8 cellular contexts compared by ENCODE assay signal in genomic region chr1:244599937-244600350, GRCh38. TPM values are rescaled to one million over a fixed set of nuclear protein-coding genes. Genes with fewer than 3 reads are reported as not detected.
DNase-seq lines count a peak whose midpoint lies in the region; ATAC-seq and TF ChIP-seq lines count a peak whose summit lies in the region.

No MANE protein-coding gene starts in this region.

- ATAC-seq in GM21528 (IDR thresholded peaks at IDR 0.05; ENCODE audit: low FRiP score, unreplicated experiment): peak; percentile 69
- ATAC-seq in activated T-cell treated with anti-CD3 and anti-CD28 coated beads, Interleukin-2, amount 50 U/mL, for 4 hours: peak; percentile 98
- peak; percentile 95 for ATAC-seq in stimulated activated naive CD8-positive, alpha-beta T cell treated with anti-CD3 and anti-CD28 coated beads, Interleukin-15, Interleukin-2, amounts not matched to agents 100 U/mL and 50 U/mL, for 24 hours

- H3K4me3 Mint-ChIP-seq in activated T-cell treated with anti-CD3 and anti-CD28 coated beads, Interleukin-2, amount 50 U/mL, for 4 hours: peak overlapping the region; percentile 70
- H3K4me3 Mint-ChIP-seq in progenitor cell of endocrine pancreas (ENCODE audit: low read depth): no peak overlapping the region

- H3K4me1 Mint-ChIP-seq in activated T-cell treated with anti-CD3 and anti-CD28 coated beads, Interleukin-2, amount 50 U/mL, for 4 hours (ENCODE audit: low read depth): peaks cover 19% of the 10 kb centered on the region
- peaks cover 3% of the 10 kb centered on the region for H3K4me1 Mint-ChIP-seq in progenitor cell of endocrine pancreas (ENCODE audit: low read depth)

- no peaks in the 10 kb centered on the region for H3K36me3 Mint-ChIP-seq in activated T-cell treated with anti-CD3 and anti-CD28 coated beads, Interleukin-2, amount 50 U/mL, for 4 hours (ENCODE audit: insufficient read depth)
- H3K36me3 Mint-ChIP-seq in progenitor cell of endocrine pancreas (ENCODE audit: insufficient read depth): no peaks in the 10 kb centered on the region

- DNase-seq in DMS53 treated with DMSO at 0.1 percent for 48 hours (lab: John Stamatoyannopoulos, UW; ENCODE audit: unreplicated experiment): peak; percentile 27
- DNase-seq in LHCN-M2 (ENCODE audit: low read depth): peak; percentile 90
- DNase-seq in activated T-cell treated with anti-CD3 and anti-CD28 coated beads, Interleukin-2, amount 50 U/mL, for 4 hours: peak; percentile 9
- DNase-seq in inferior parietal cortex (ENCODE audit: extremely low spot score): peak; percentile 8
- peak; percentile 20 for DNase-seq in stimulated activated naive CD8-positive, alpha-beta T cell treated with anti-CD3 and anti-CD28 coated beads, Interleukin-15, Interleukin-2, amounts not matched to agents 100 U/mL and 50 U/mL, for 24 hours
- no peak for DNase-seq in progenitor cell of endocrine pancreas (ENCODE audit: low spot score, unreplicated experiment)
- no peak for DNase-seq in SHP77 (lab: John Stamatoyannopoulos, UW)

- no peaks in the 10 kb centered on the region for H3K9me3 Mint-ChIP-seq in activated T-cell treated with anti-CD3 and anti-CD28 coated beads, Interleukin-2, amount 50 U/mL, for 4 hours
- H3K9me3 Mint-ChIP-seq in progenitor cell of endocrine pancreas (ENCODE audit: low read depth): peaks cover 4% of the 10 kb centered on the region

- H3K27me3 Mint-ChIP-seq in activated T-cell treated with anti-CD3 and anti-CD28 coated beads, Interleukin-2, amount 50 U/mL, for 4 hours (ENCODE audit: low read depth): peaks cover 2% of the 10 kb centered on the region
- peaks cover 7% of the 10 kb centered on the region for H3K27me3 Mint-ChIP-seq in progenitor cell of endocrine pancreas

- no peak for TF ChIP-seq CTCF in progenitor cell of endocrine pancreas (IDR thresholded peaks at IDR 0.05; ENCODE audit: unreplicated experiment)

- H3K27ac Mint-ChIP-seq in progenitor cell of endocrine pancreas: no peak overlapping the region

RNA-seq across cellular contexts. Expression of gene DESI2, which starts 53.0 kb away (rescaled TPM):
- total RNA-seq in LHCN-M2 (2014; rRNA removed): 61.0 and 61.4 TPM in 2 replicates
- polyA plus RNA-seq in LHCN-M2 (2012): 16.2 TPM
- 10 to 100 TPM; 34.5 to 35.1 (median 34.9) TPM for total RNA-seq in activated T-cell treated with anti-CD3 and anti-CD28 coated beads, Interleukin-2, amount 50 U/mL, for 4 hours
- 32.7 and 33.0 TPM in 2 replicates for total RNA-seq in progenitor cell of endocrine pancreas

Comparison
In these comparisons a context has a peak if more than half of its experiments do, and no peak if none do; other contexts are left out.
1. DNase-seq: peak in DMS53 treated with DMSO at 0.1 percent for 48 hours (single experiment), LHCN-M2 (single experiment), activated T-cell treated with anti-CD3 and anti-CD28 coated beads, Interleukin-2, amount 50 U/mL, for 4 hours (single experiment), inferior parietal cortex (single experiment) and stimulated activated naive CD8-positive, alpha-beta T cell treated with anti-CD3 and anti-CD28 coated beads, Interleukin-15, Interleukin-2, amounts not matched to agents 100 U/mL and 50 U/mL, for 24 hours (single experiment); none in progenitor cell of endocrine pancreas (single experiment) and SHP77 (0 of 2).
2. Peak in every context shown above with its lines, with median percentiles within 50 percentile points of each other: ATAC-seq.